Comparison of ENCODE assay signal across 14 cellular contexts in the genomic region with DNA sequence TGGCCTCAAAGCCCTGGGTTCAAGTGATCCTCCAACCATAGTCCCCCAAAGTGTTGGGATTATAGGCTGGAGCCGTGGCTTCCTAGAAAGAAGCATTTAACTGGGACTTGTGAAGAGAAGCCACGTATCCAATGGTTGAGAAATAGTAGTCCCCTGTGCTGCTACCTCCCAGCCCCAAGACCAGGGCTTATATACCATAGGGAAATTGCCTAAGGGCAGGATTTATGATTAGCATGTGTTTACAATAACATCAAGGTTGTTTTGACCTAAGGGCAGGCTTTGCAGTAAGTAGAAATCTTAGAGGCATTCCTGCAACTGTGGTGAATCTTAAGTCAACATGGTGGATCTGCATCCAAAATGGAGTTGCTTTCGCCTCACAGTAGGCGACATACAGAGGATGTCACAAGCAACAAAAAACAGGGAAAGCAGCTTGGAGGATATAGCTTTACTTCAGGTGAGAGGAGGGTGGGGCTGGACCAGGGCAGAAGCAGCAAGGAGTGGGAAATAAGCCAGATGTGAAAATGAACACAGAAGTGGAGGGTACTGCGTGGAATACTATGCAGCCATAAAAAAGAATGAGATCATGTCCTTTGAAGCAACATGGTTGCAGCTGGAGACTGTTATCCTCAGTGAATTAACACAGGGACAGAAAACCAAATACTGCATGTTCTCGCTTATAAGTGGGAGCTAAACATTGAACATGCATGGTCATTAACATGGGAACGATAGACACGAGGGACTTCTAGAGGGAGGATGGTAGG. TPM values are rescaled to one million over a fixed set of nuclear protein-coding genes. Genes with fewer than 3 reads are reported as not detected.
DNase-seq lines count a peak whose midpoint lies in the region; ATAC-seq, FAIRE-seq and TF ChIP-seq lines count a peak whose summit lies in the region.
"Had no signal": no experiment of that assay in that cellular context is flagged by ENCODE, and none has a peak within 500 bp of the region (broad histone marks: within the 10 kb centered on the region; RNA-seq: fewer than 3 reads in every experiment).

No MANE protein-coding gene starts in this region.

- H3K27ac Mint-ChIP-seq in activated naive CD4-positive, alpha-beta T cell treated with anti-CD3 and anti-CD28 coated beads, Interleukin-2, amount 50 U/mL, for 24 hours: peak overlapping the region; percentile 62
- H3K27ac Mint-ChIP-seq: activated T-cell treated with anti-CD3 and anti-CD28 coated beads, Interleukin-2, amount 50 U/mL, for 24 hours had no signal

- peak overlapping the region; percentile 20 for H3K4me2 ChIP-seq in keratinocyte (ENCODE audit: control insufficient read depth, extremely low read depth, insufficient read depth, low read depth, low read length)

- no peak overlapping the region for H3K4me3 ChIP-seq in keratinocyte (ENCODE audit: control insufficient read depth in 2 of 3, extremely low read depth in 1 of 3, insufficient read depth in 2 of 3, low read depth in 1 of 3, low read length in 3 of 3)
- no peak overlapping the region for H3K4me3 ChIP-seq in stomach
- H3K4me3 ChIP-seq: lung had no signal

- H3K36me3 Mint-ChIP-seq in activated naive CD4-positive, alpha-beta T cell treated with anti-CD3 and anti-CD28 coated beads, Interleukin-2, amount 50 U/mL, for 24 hours: no peaks in the 10 kb centered on the region

- H3K9ac ChIP-seq in keratinocyte (ENCODE audit: control insufficient read depth, extremely low read depth, insufficient read depth, low read length): no peak overlapping the region

- H4K20me1 ChIP-seq in keratinocyte (ENCODE audit: control insufficient read depth, extremely low read depth, insufficient read depth, low read length): no peaks in the 10 kb centered on the region

- TF ChIP-seq EP300 in stomach (IDR thresholded peaks at IDR 0.05): no peak

- FAIRE-seq in keratinocyte (lab: Jason Lieb, UNC): no peak
- FAIRE-seq: HTR-8/SVneo had no signal

- no peaks in the 10 kb centered on the region for H3K27me3 ChIP-seq in keratinocyte (ENCODE audit: control insufficient read depth, extremely low read depth, insufficient read depth, low read length)
- H3K27me3 ChIP-seq in stomach: no peaks in the 10 kb centered on the region

- no peaks in the 10 kb centered on the region for H3K79me2 ChIP-seq in keratinocyte (ENCODE audit: control insufficient read depth, insufficient read depth, low read length)

- dilution Hi-C loops in keratinocyte (cut with MboI; ENCODE audit: extremely low pct_ligation_motif_present, low sequenced_read_pairs): no loop called here

- no peak for ATAC-seq in GM21367 (IDR thresholded peaks at IDR 0.05; ENCODE audit: unreplicated experiment)

- no peaks in the 10 kb centered on the region for H3K9me1 ChIP-seq in keratinocyte (ENCODE audit: control insufficient read depth, extremely low read depth, insufficient read depth, low read length)

- DNase-seq in activated naive CD4-positive, alpha-beta T cell (lab: John Stamatoyannopoulos, UW): no peak
- DNase-seq in activated CD8-positive, alpha-beta memory T cell treated with anti-CD3 and anti-CD28 coated beads, Interleukin-2, amount 50 U/mL, for 48 hours: peak; percentile 8
- DNase-seq in keratinocyte (ENCODE audit: low read depth, low spot score) (no peak), stomach (no peak), kidney glomerular epithelial cell (lab: John Stamatoyannopoulos, UW) (no peak), NCI-H2081 treated with DMSO at 0.1 percent for 48 hours (lab: John Stamatoyannopoulos, UW) (no peak)
- DNase-seq: activated T-cell treated with anti-CD3 and anti-CD28 coated beads, Interleukin-2, amount 50 U/mL, for 24 hours; effector CD4-positive, alpha-beta T cell; stimulated activated CD4-positive, alpha-beta T cell treated with anti-CD3 and anti-CD28 coated beads, Interleukin-12 subunit alpha, Interleukin-12 subunit beta, amount 100 ng/mL, for 4 hours; WERI-Rb-1 had no signal

- peaks cover 85% of the 10 kb centered on the region for H3K4me1 Mint-ChIP-seq in activated naive CD4-positive, alpha-beta T cell treated with anti-CD3 and anti-CD28 coated beads, Interleukin-2, amount 50 U/mL, for 24 hours

- H3K9me3 Mint-ChIP-seq in activated naive CD4-positive, alpha-beta T cell treated with anti-CD3 and anti-CD28 coated beads, Interleukin-2, amount 50 U/mL, for 24 hours: peaks cover 7% of the 10 kb centered on the region

- no peaks in the 10 kb centered on the region for H3K27me3 Mint-ChIP-seq in activated naive CD4-positive, alpha-beta T cell treated with anti-CD3 and anti-CD28 coated beads, Interleukin-2, amount 50 U/mL, for 24 hours
- H3K27me3 Mint-ChIP-seq: activated T-cell treated with anti-CD3 and anti-CD28 coated beads, Interleukin-2, amount 50 U/mL, for 24 hours had no signal

- H3K4me3 Mint-ChIP-seq in activated naive CD4-positive, alpha-beta T cell treated with anti-CD3 and anti-CD28 coated beads, Interleukin-2, amount 50 U/mL, for 24 hours: no peak overlapping the region
- H3K4me3 Mint-ChIP-seq: activated T-cell treated with anti-CD3 and anti-CD28 coated beads, Interleukin-2, amount 50 U/mL, for 24 hours had no signal

- no peak overlapping the region for H2AFZ ChIP-seq in keratinocyte (ENCODE audit: control insufficient read depth, low read length)

- no peak for TF ChIP-seq POLR2A in stomach (IDR thresholded peaks at IDR 0.05)

- WGBS in stomach, 5 donors: 92 to 96% (median 94%) methylated on average over 8 of the region's 8 CpGs

- intact Hi-C loops in stomach (cut with DNase I; ENCODE audit: low total_unique reads): no loop called here

- no peaks in the 10 kb centered on the region for H3K36me3 ChIP-seq in keratinocyte (ENCODE audit: control insufficient read depth in 2 of 2, extremely low read depth in 1 of 2, insufficient read depth in 2 of 2, low read length in 2 of 2)
- no peaks in the 10 kb centered on the region for H3K36me3 ChIP-seq in stomach
- H3K36me3 ChIP-seq: WERI-Rb-1 had no signal

- H3K9me3 ChIP-seq in keratinocyte (ENCODE audit: control insufficient read depth, low read depth, low read length) (peaks cover 2% of the 10 kb centered on the region), stomach (no peaks in the 10 kb centered on the region)

- H3K27ac ChIP-seq in keratinocyte (ENCODE audit: control insufficient read depth, insufficient read depth, low read length): peak overlapping the region; percentile 39
- peak overlapping the region in 4 of 5 donors; percentile 10 to 72 (median 34) for H3K27ac ChIP-seq in stomach
- H3K27ac ChIP-seq: WERI-Rb-1 had no signal

- no peak for TF ChIP-seq CTCF in keratinocyte (optimal IDR thresholded peaks at IDR 0.05 in 1 of 3, IDR thresholded peaks at IDR 0.05 in 1 of 3, conservative IDR thresholded peaks at IDR 0.05 in 1 of 3; ENCODE audit: extremely low read depth in 1 of 3, insufficient read depth in 2 of 3, low read length in 3 of 3)
- no peak for TF ChIP-seq CTCF in stomach (IDR thresholded peaks at IDR 0.05)

- H3K4me1 ChIP-seq in keratinocyte (ENCODE audit: control insufficient read depth, extremely low read depth, insufficient read depth, low read length): peaks cover 14% of the 10 kb centered on the region
- H3K4me1 ChIP-seq in stomach: peaks cover 0 to 4% (median 0%) of the 10 kb centered on the region in 4 donors

RNA-seq across cellular contexts. Expression of a gene that starts 18.7 kb away (rescaled TPM):
- 54.7 to 59.8 TPM (median 55.9 TPM) in 3 replicates for polyA plus RNA-seq in keratinocyte
- 118 TPM for polyA plus RNA-seq in keratinocyte (2011; ENCODE audit: low read depth)
- 38.0 and 44.0 TPM in 2 replicates for polyA plus RNA-seq in keratinocyte (2011; cell fraction: cytosol; rRNA removed)
- polyA plus RNA-seq in keratinocyte (2011; cell fraction: nucleus; rRNA removed): 22.4 and 22.7 TPM in 2 replicates
- 80.7 and 111 TPM in 2 replicates for polyA plus RNA-seq in keratinocyte (2012; ENCODE audit: low replicate concordance)
- 45.9 to 271 TPM (median 55.7 TPM) in 3 replicates for polyA minus RNA-seq in keratinocyte
- 30.9 TPM for polyA minus RNA-seq in keratinocyte (2011; cell fraction: cytosol; rRNA and poly(A)+ RNA removed)
- polyA minus RNA-seq in keratinocyte (2011; cell fraction: nucleus; rRNA and poly(A)+ RNA removed): 15.0 and 16.2 TPM in 2 replicates
- 100 to 1,000 TPM in 1 of 5 donors, 10 to 100 TPM in 3, 1 to 10 TPM in 1; 9.3 to 120 (median 24.1) TPM for total RNA-seq in stomach
- 10 to 100 TPM; 53.5 to 67.0 (median 66.0) TPM for polyA plus RNA-seq in stomach

RNA-seq across cellular contexts. Expression of a gene that starts 26.5 kb away (rescaled TPM):
- 60.5 to 79.1 TPM (median 77.8 TPM) in 3 replicates for polyA plus RNA-seq in keratinocyte
- 27.2 TPM for polyA plus RNA-seq in keratinocyte (2011; ENCODE audit: low read depth)
- 31.6 and 39.6 TPM in 2 replicates for polyA plus RNA-seq in keratinocyte (2011; cell fraction: cytosol; rRNA removed)
- polyA plus RNA-seq in keratinocyte (2011; cell fraction: nucleus; rRNA removed): 153 and 169 TPM in 2 replicates
- 48.6 and 66.4 TPM in 2 replicates for polyA plus RNA-seq in keratinocyte (2012; ENCODE audit: low replicate concordance)
- polyA minus RNA-seq in keratinocyte: 90.9 to 242 TPM (median 99.7 TPM) in 3 replicates
- 54.3 TPM for polyA minus RNA-seq in keratinocyte (2011; cell fraction: cytosol; rRNA and poly(A)+ RNA removed)
- polyA minus RNA-seq in keratinocyte (2011; cell fraction: nucleus; rRNA and poly(A)+ RNA removed): 107 and 118 TPM in 2 replicates
- 100 to 1,000 TPM in 2 of 5 donors, 10 to 100 TPM in 3; 23.9 to 120 (median 55.2) TPM for total RNA-seq in stomach
- 10 to 100 TPM; 17.4 to 55.8 (median 18.9) TPM for polyA plus RNA-seq in stomach
